Comparison of ENCODE assay signal across 7 cellular contexts in genomic region chr2:227479865-227480475, GRCh38. TPM values are rescaled to one million over a fixed set of nuclear protein-coding genes. Genes with fewer than 3 reads are reported as not detected.
DNase-seq lines count a peak whose midpoint lies in the region; ATAC-seq and TF ChIP-seq lines count a peak whose summit lies in the region.

No MANE protein-coding gene starts in this region.

- peaks cover 62% of the 10 kb centered on the region for H4K20me1 ChIP-seq in OCI-LY3 (ENCODE audit: insufficient read depth, low read length)

- no peak overlapping the region for H3K4me3 Mint-ChIP-seq in activated CD8-positive, alpha-beta memory T cell treated with anti-CD3 and anti-CD28 coated beads, Interleukin-2, amount 10 ng/mL, durations not matched to agents 7 days and 5 days

- no peak overlapping the region for H3K4me2 ChIP-seq in OCI-LY3 (ENCODE audit: low read length)

- H3K27ac ChIP-seq in OCI-LY3 (ENCODE audit: low read length) (no peak overlapping the region), subcutaneous abdominal adipose tissue (ENCODE audit: low read depth, low read length) (peak overlapping the region; percentile 76)

- H3K9ac ChIP-seq in OCI-LY3 (ENCODE audit: low read length), result no peak overlapping the region
- H3K9ac ChIP-seq in subcutaneous abdominal adipose tissue (ENCODE audit: low read length in 5 of 5), result peak overlapping the region in 3 of 5 donors; percentile 11 to 47 (median 16)

- H3K79me2 ChIP-seq in OCI-LY3 (ENCODE audit: low read length), result peaks cover 95% of the 10 kb centered on the region

- H3K4me1 ChIP-seq in OCI-LY3 (ENCODE audit: low read length), result peaks cover 24% of the 10 kb centered on the region
- H3K4me1 ChIP-seq in subcutaneous abdominal adipose tissue (ENCODE audit: control insufficient read depth in 5 of 5, insufficient read depth in 5 of 5, low read length in 5 of 5), result peaks cover 1 to 34% (median 26%) of the 10 kb centered on the region in 5 donors

- DNase-seq in H4 (ENCODE audit: low spot score) (peak; percentile 37), fibroblast of gingiva (ENCODE audit: low read depth) (peak; percentile 57), HuH-7.5 (ENCODE audit: low spot score) (no peak)
- no peak for DNase-seq in activated CD8-positive, alpha-beta memory T cell treated with anti-CD3 and anti-CD28 coated beads, Interleukin-2, amount 10 ng/mL, durations not matched to agents 7 days and 5 days

- no peaks in the 10 kb centered on the region for H3K27me3 ChIP-seq in OCI-LY3 (ENCODE audit: low read depth, low read length)
- no peaks in the 10 kb centered on the region for H3K27me3 ChIP-seq in subcutaneous abdominal adipose tissue (ENCODE audit: control insufficient read depth in 5 of 5, insufficient read depth in 4 of 5, low read length in 5 of 5)

- H3K27me3 Mint-ChIP-seq in activated CD8-positive, alpha-beta memory T cell treated with anti-CD3 and anti-CD28 coated beads, Interleukin-2, amount 10 ng/mL, durations not matched to agents 7 days and 5 days, result no peaks in the 10 kb centered on the region

- peak overlapping the region; percentile 49; the same call in 1 of the 2 replicates for H3K4me3 ChIP-seq in GM08714 (ENCODE audit: low read length)
- H3K4me3 ChIP-seq in OCI-LY3 (ENCODE audit: low read length), result no peak overlapping the region
- H3K4me3 ChIP-seq in subcutaneous abdominal adipose tissue (ENCODE audit: low read depth in 1 of 5, low read length in 5 of 5), result no peak overlapping the region

- H2AFZ ChIP-seq in OCI-LY3 (ENCODE audit: low read depth, low read length), result no peak overlapping the region

- peak; percentile 46 for TF ChIP-seq CTCF in OCI-LY3 (IDR thresholded peaks at IDR 0.05; ENCODE audit: low read depth, low read length)

- H3K36me3 ChIP-seq in OCI-LY3 (replicated peaks; ENCODE audit: low read depth, low read length) (peaks cover 2% of the 10 kb centered on the region), subcutaneous abdominal adipose tissue (ENCODE audit: control insufficient read depth in 5 of 5, insufficient read depth in 5 of 5, low read length in 5 of 5) (no peaks in the 10 kb centered on the region)

- no peaks in the 10 kb centered on the region for H3K9me3 ChIP-seq in OCI-LY3 (ENCODE audit: insufficient read depth, low read length)
- H3K9me3 ChIP-seq in subcutaneous abdominal adipose tissue (ENCODE audit: control insufficient read depth in 5 of 5, low read length in 5 of 5), result no peaks in the 10 kb centered on the region

- H3K27ac Mint-ChIP-seq in activated CD8-positive, alpha-beta memory T cell treated with anti-CD3 and anti-CD28 coated beads, Interleukin-2, amount 10 ng/mL, durations not matched to agents 7 days and 5 days, result no peak overlapping the region

- peaks cover 5% of the 10 kb centered on the region for H3K36me3 Mint-ChIP-seq in activated CD8-positive, alpha-beta memory T cell treated with anti-CD3 and anti-CD28 coated beads, Interleukin-2, amount 10 ng/mL, durations not matched to agents 7 days and 5 days

- H3K9me3 Mint-ChIP-seq in activated CD8-positive, alpha-beta memory T cell treated with anti-CD3 and anti-CD28 coated beads, Interleukin-2, amount 10 ng/mL, durations not matched to agents 7 days and 5 days (ENCODE audit: low read depth), result no peaks in the 10 kb centered on the region

- CTCF ChIA-PET in activated CD8-positive, alpha-beta memory T cell treated with anti-CD3 and anti-CD28 coated beads, Interleukin-2, amount 10 ng/mL, durations not matched to agents 7 days and 5 days (lab: Charles Lee), result interaction anchor here (0.7 to 1.7 kb wide), 8 partner anchors 9 to 286 kb away, joined by 3 to 7 read pairs (median 3); partner anchors contain the start of gene AGFG1

- no peak for ATAC-seq in activated CD8-positive, alpha-beta memory T cell treated with anti-CD3 and anti-CD28 coated beads, Interleukin-2, amount 10 ng/mL, durations not matched to agents 7 days and 5 days

- peaks cover 46% of the 10 kb centered on the region for H3K4me1 Mint-ChIP-seq in activated CD8-positive, alpha-beta memory T cell treated with anti-CD3 and anti-CD28 coated beads, Interleukin-2, amount 10 ng/mL, durations not matched to agents 7 days and 5 days

RNA-seq across cellular contexts. Expression of gene AGFG1, which starts 8.0 kb away (rescaled TPM):
- total RNA-seq in H4 (2014; rRNA removed; shearing (Covaris generic)), result 110 and 129 TPM in 2 replicates
- total RNA-seq in activated CD8-positive, alpha-beta memory T cell treated with anti-CD3 and anti-CD28 coated beads, Interleukin-2, amount 10 ng/mL, durations not matched to agents 7 days and 5 days, result 10 to 100 TPM; 56.4 to 94.9 TPM

Comparison
In these comparisons a context has a peak if more than half of its experiments do, and no peak if none do; other contexts are left out.
1. DNase-seq: peak in H4 (single experiment) and fibroblast of gingiva (single experiment); none in HuH-7.5 (single experiment) and activated CD8-positive, alpha-beta memory T cell treated with anti-CD3 and anti-CD28 coated beads, Interleukin-2, amount 10 ng/mL, durations not matched to agents 7 days and 5 days (single experiment).